In the genomic region with DNA sequence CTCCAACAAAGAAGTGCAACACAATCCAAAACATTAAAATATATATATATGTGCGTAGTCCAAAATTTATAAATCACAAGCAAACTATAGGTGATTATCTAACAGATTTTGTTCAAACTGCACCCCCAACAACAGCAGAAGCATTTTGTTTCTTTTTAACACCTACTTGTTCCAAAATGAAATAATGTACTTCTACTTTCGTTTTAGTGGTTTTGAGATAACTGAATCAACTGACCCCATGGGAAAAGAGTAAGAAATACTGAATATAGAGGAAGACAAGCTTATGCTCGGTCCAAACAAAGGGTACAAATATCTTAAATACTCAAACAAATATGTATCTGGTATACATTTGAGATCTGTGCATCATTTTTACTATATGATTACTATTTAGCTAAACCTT, we compare ENCODE assay signal across 12 cellular contexts. TPM values are rescaled to one million over a fixed set of nuclear protein-coding genes. Genes with fewer than 3 reads are reported as not detected.
DNase-seq lines count a peak whose midpoint lies in the region; ATAC-seq and TF ChIP-seq lines count a peak whose summit lies in the region.
"Had no signal": no experiment of that assay in that cellular context is flagged by ENCODE, and none has a peak within 500 bp of the region (broad histone marks: within the 10 kb centered on the region; RNA-seq: fewer than 3 reads in every experiment).

No MANE protein-coding gene starts in this region.

- H3K36me3 ChIP-seq in breast epithelium: no peaks in the 10 kb centered on the region

- TF ChIP-seq POLR2A in breast epithelium (IDR thresholded peaks at IDR 0.05): no peak

- TF ChIP-seq CTCF in breast epithelium (IDR thresholded peaks at IDR 0.05): no peak

- H3K4me3 Mint-ChIP-seq in activated CD8-positive, alpha-beta memory T cell treated with anti-CD3 and anti-CD28 coated beads, Interleukin-2, amount 10 ng/mL, durations not matched to agents 7 days and 5 days: no peak overlapping the region
- H3K4me3 Mint-ChIP-seq in stimulated activated memory B cell treated with anti-CD40 and anti-IgM and Interleukin-4, amounts not matched to agents 10 μg/mL and 1 μg/mL and 100 μg/mL, for 72 hours: peak overlapping the region; percentile 23
- no peak overlapping the region for H3K4me3 Mint-ChIP-seq in effector memory CD8-positive, alpha-beta T cell

- no peak for ATAC-seq in activated CD8-positive, alpha-beta memory T cell treated with anti-CD3 and anti-CD28 coated beads, Interleukin-2, amount 10 ng/mL, durations not matched to agents 7 days and 5 days
- ATAC-seq in GM21529 (IDR thresholded peaks at IDR 0.05; ENCODE audit: unreplicated experiment): peak; percentile 50
- peak; percentile 73 for ATAC-seq in HG03432 (IDR thresholded peaks at IDR 0.05; ENCODE audit: unreplicated experiment)
- ATAC-seq in stimulated activated memory B cell treated with anti-CD40 and anti-IgM and Interleukin-4, amounts not matched to agents 10 μg/mL and 1 μg/mL and 100 μg/mL, for 72 hours: no peak
- no peak for ATAC-seq in effector memory CD8-positive, alpha-beta T cell (replicated peaks)

- no peaks in the 10 kb centered on the region for H3K27me3 Mint-ChIP-seq in activated CD8-positive, alpha-beta memory T cell treated with anti-CD3 and anti-CD28 coated beads, Interleukin-2, amount 10 ng/mL, durations not matched to agents 7 days and 5 days
- no peaks in the 10 kb centered on the region for H3K27me3 Mint-ChIP-seq in stimulated activated memory B cell treated with anti-CD40 and anti-IgM and Interleukin-4, amounts not matched to agents 10 μg/mL and 1 μg/mL and 100 μg/mL, for 72 hours
- H3K27me3 Mint-ChIP-seq in effector memory CD8-positive, alpha-beta T cell: no peaks in the 10 kb centered on the region

- H3K4me1 ChIP-seq in breast epithelium: no peaks in the 10 kb centered on the region
- H3K4me1 ChIP-seq: tibial nerve had no signal

- CTCF ChIA-PET in activated CD8-positive, alpha-beta memory T cell treated with anti-CD3 and anti-CD28 coated beads, Interleukin-2, amount 10 ng/mL, durations not matched to agents 7 days and 5 days (lab: Charles Lee): interaction anchor here (0.6 kb wide), 1 partner anchor 546 kb away, joined by 3 read pairs; no protein-coding TSS in a partner anchor

- intact Hi-C loops in breast epithelium (cut with DNase I; ENCODE audit: low total_unique reads): no loop called here

- peaks cover 0 to 9% of the 10 kb centered on the region in 2 donors for H3K27me3 ChIP-seq in breast epithelium

- H3K4me3 ChIP-seq in breast epithelium: no peak overlapping the region
- H3K4me3 ChIP-seq: tibial nerve had no signal

- peak overlapping the region; percentile 86 for H3K27ac Mint-ChIP-seq in activated CD8-positive, alpha-beta memory T cell treated with anti-CD3 and anti-CD28 coated beads, Interleukin-2, amount 10 ng/mL, durations not matched to agents 7 days and 5 days
- peak overlapping the region; percentile 70 for H3K27ac Mint-ChIP-seq in stimulated activated memory B cell treated with anti-CD40 and anti-IgM and Interleukin-4, amounts not matched to agents 10 μg/mL and 1 μg/mL and 100 μg/mL, for 72 hours
- H3K27ac Mint-ChIP-seq in effector memory CD8-positive, alpha-beta T cell: peak overlapping the region in 1 of 2 donors; percentile 69

- peaks cover 27% of the 10 kb centered on the region for H3K4me1 Mint-ChIP-seq in activated CD8-positive, alpha-beta memory T cell treated with anti-CD3 and anti-CD28 coated beads, Interleukin-2, amount 10 ng/mL, durations not matched to agents 7 days and 5 days
- H3K4me1 Mint-ChIP-seq in stimulated activated memory B cell treated with anti-CD40 and anti-IgM and Interleukin-4, amounts not matched to agents 10 μg/mL and 1 μg/mL and 100 μg/mL, for 72 hours: peaks cover 13% of the 10 kb centered on the region
- H3K4me1 Mint-ChIP-seq in effector memory CD8-positive, alpha-beta T cell (ENCODE audit: low read depth in 2 of 2): peaks cover 6 to 8% of the 10 kb centered on the region in 2 donors

- H3K36me3 Mint-ChIP-seq in activated CD8-positive, alpha-beta memory T cell treated with anti-CD3 and anti-CD28 coated beads, Interleukin-2, amount 10 ng/mL, durations not matched to agents 7 days and 5 days: peaks cover 32% of the 10 kb centered on the region
- H3K36me3 Mint-ChIP-seq in stimulated activated memory B cell treated with anti-CD40 and anti-IgM and Interleukin-4, amounts not matched to agents 10 μg/mL and 1 μg/mL and 100 μg/mL, for 72 hours: peaks cover 27% of the 10 kb centered on the region
- H3K36me3 Mint-ChIP-seq in effector memory CD8-positive, alpha-beta T cell (ENCODE audit: insufficient read depth): peaks cover 23% of the 10 kb centered on the region

- H3K27ac ChIP-seq in breast epithelium: no peak overlapping the region
- H3K27ac ChIP-seq: tibial nerve had no signal

- no peaks in the 10 kb centered on the region for H3K9me3 ChIP-seq in breast epithelium
- H3K9me3 ChIP-seq: tibial nerve had no signal

- H3K9me3 Mint-ChIP-seq in activated CD8-positive, alpha-beta memory T cell treated with anti-CD3 and anti-CD28 coated beads, Interleukin-2, amount 10 ng/mL, durations not matched to agents 7 days and 5 days (ENCODE audit: low read depth): no peaks in the 10 kb centered on the region
- no peaks in the 10 kb centered on the region for H3K9me3 Mint-ChIP-seq in stimulated activated memory B cell treated with anti-CD40 and anti-IgM and Interleukin-4, amounts not matched to agents 10 μg/mL and 1 μg/mL and 100 μg/mL, for 72 hours
- no peaks in the 10 kb centered on the region for H3K9me3 Mint-ChIP-seq in effector memory CD8-positive, alpha-beta T cell

- DNase-seq in activated CD8-positive, alpha-beta memory T cell treated with anti-CD3 and anti-CD28 coated beads, Interleukin-2, amount 10 ng/mL, durations not matched to agents 7 days and 5 days: no peak
- DNase-seq in activated CD8-positive, alpha-beta memory T cell treated with anti-CD3 and anti-CD28 coated beads for 24 hours: no peak
- DNase-seq in kidney tubule cell (ENCODE audit: low spot score) (no peak), breast epithelium (ENCODE audit: low spot score in 2 of 2) (no peak)
- DNase-seq in effector memory CD8-positive, alpha-beta T cell: no peak
- DNase-seq: activated CD8-positive, alpha-beta memory T cell treated with anti-CD3 and anti-CD28 coated beads, Interleukin-2, amount 50 U/mL, for 4 hours; kidney; NCI-H2081 treated with DMSO at 0.1 percent for 48 hours had no signal

RNA-seq across cellular contexts. Expression of a gene that starts 22.4 kb away (rescaled TPM):
- total RNA-seq in activated CD8-positive, alpha-beta memory T cell treated with anti-CD3 and anti-CD28 coated beads, Interleukin-2, amount 10 ng/mL, durations not matched to agents 7 days and 5 days: 10 to 100 TPM; 13.1 to 13.9 TPM
- total RNA-seq in breast epithelium: 10 to 100 TPM; 10.5 to 48.5 (median 19.3) TPM

Comparison
In these comparisons a context has a peak if more than half of its experiments do, and no peak if none do; other contexts are left out.
1. ATAC-seq: peak in GM21529 (single experiment) and HG03432 (single experiment); none in activated CD8-positive, alpha-beta memory T cell treated with anti-CD3 and anti-CD28 coated beads, Interleukin-2, amount 10 ng/mL, durations not matched to agents 7 days and 5 days (single experiment), stimulated activated memory B cell treated with anti-CD40 and anti-IgM and Interleukin-4, amounts not matched to agents 10 μg/mL and 1 μg/mL and 100 μg/mL, for 72 hours (single experiment) and effector memory CD8-positive, alpha-beta T cell (single experiment).